ENCODE assay signal across 17 cellular contexts in the genomic region with DNA sequence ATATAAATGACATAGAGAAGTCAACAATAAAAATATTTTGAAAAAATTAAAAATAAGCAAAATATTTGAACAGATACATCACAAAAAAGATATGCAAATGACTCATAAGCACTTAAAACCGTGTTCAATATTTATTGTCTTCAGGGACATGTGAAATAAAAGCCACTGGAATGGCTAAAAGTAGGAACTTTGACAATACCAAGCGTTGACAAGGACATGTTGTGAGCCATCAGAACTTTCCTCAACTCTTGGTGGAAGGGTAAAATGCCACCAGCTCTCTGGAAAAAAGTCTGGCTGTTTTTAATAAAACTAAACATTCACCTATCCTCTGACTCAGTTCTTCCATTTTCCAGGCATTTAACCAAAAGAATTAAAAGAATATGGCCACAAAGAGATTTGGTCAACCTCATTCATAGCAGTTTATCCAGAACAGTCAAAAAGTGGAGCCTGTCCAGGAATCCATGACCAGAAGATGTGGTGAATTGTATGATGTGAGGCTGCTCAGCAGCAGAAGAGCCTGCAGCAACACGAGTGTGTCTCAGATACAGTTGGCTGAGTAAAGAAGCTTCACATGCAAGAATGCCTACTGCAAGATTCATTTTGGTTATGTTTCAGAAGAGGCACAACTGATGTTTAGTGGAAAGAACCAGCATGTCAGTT. TPM values are rescaled to one million over a fixed set of nuclear protein-coding genes. Genes with fewer than 3 reads are reported as not detected.
A peak's percentile ranks its signal among the peaks of the same experiment; 100 is the strongest.
DNase-seq lines count a peak whose midpoint lies in the region; ATAC-seq, FAIRE-seq and TF ChIP-seq lines count a peak whose summit lies in the region.
"Had no signal": no experiment of that assay in that cellular context is flagged by ENCODE, and none has a peak within 500 bp of the region (broad histone marks: within the 10 kb centered on the region; RNA-seq: fewer than 3 reads in every experiment).

No MANE protein-coding gene starts in this region.

- H3K9me3 Mint-ChIP-seq in HFFc6 (peaks cover 18% of the 10 kb centered on the region), naive B cell (peaks cover 0 to 9% (median 6%) of the 10 kb centered on the region in 7 donors)

- peaks cover 1% of the 10 kb centered on the region; the same call in 1 of the 3 replicates for H3K9me3 ChIP-seq in GM12878 (replicated peaks; ENCODE audit: control insufficient read depth, insufficient read depth, low read length)

- H3K4me1 Mint-ChIP-seq in HFFc6 (ENCODE audit: low read depth) (peaks cover 20% of the 10 kb centered on the region), naive B cell (peaks cover 14 to 16% (median 15%) of the 10 kb centered on the region in 3 donors)

- intact Hi-C loops in GM12878 (cut with micrococcal nuclease; ENCODE audit: unreplicated experiment), result no loop called here

- peak; percentile 53 for ATAC-seq in GM12878
- peak; percentile 67 to 68 for ATAC-seq in naive B cell (ENCODE audit: low read depth in 2 of 2)
- ATAC-seq: left lung had no signal

- CTCF ChIA-PET in GM12878 (lab: Yijun Ruan, JAX), result no interaction called here

- no peak overlapping the region for H3K4me2 ChIP-seq in GM12878 (ENCODE audit: control insufficient read depth, insufficient read depth)

- H3K79me2 ChIP-seq in GM12878 (ENCODE audit: control insufficient read depth, insufficient read depth, low read length), result no peaks in the 10 kb centered on the region

- no peak overlapping the region for H3K27ac ChIP-seq in GM12878 (ENCODE audit: control insufficient read depth, insufficient read depth)
- H3K27ac ChIP-seq: left lung, tibial nerve, VCaP had no signal

- no peaks in the 10 kb centered on the region for H3K36me3 ChIP-seq in GM12878 (ENCODE audit: control insufficient read depth in 2 of 2, insufficient read depth in 2 of 2, low read length in 1 of 2)
- H3K36me3 ChIP-seq: left lung, tibial nerve had no signal

- no peak for TF ChIP-seq EP300 in GM12878 (IDR thresholded peaks at IDR 0.05; ENCODE audit: borderline replicate concordance in 1 of 2, control insufficient read depth in 1 of 2, low read depth in 2 of 2, low read length in 2 of 2)

- in situ Hi-C loops in GM12878 (cut with MboI), result no loop called here

- BruUV-seq in GM12878 (replicated peaks; lab: Mats Ljungman, UMichigan), result no TSS peak

- peaks cover 4% of the 10 kb centered on the region; the same call in 1 of the 2 replicates for H3K4me1 ChIP-seq in GM12878 (ENCODE audit: control insufficient read depth, insufficient read depth, low read length)
- H3K4me1 ChIP-seq: left lung, tibial nerve had no signal

- SMC1A ChIA-PET in GM12878 (lab: Charles Lee; ENCODE audit: uncharacterized antibody, unreplicated experiment), result interaction anchor here (1.9 kb wide), 1 partner anchor 43 kb away, joined by 5 read pairs; no protein-coding TSS in a partner anchor

- H3K36me3 Mint-ChIP-seq in HFFc6 (ENCODE audit: low read depth) (no peaks in the 10 kb centered on the region), naive B cell (peaks cover 0 to 11% of the 10 kb centered on the region in 2 donors)

- no peak for TF ChIP-seq POLR2A in GM12878 (IDR thresholded peaks at IDR 0.05; ENCODE audit: low read depth, low read length)

- H4K20me1 ChIP-seq in GM12878 (ENCODE audit: control insufficient read depth, insufficient read depth), result no peaks in the 10 kb centered on the region

- POLR2A ChIA-PET in GM12878 (lab: Charles Lee), result no interaction called here

- H3K4me3 Mint-ChIP-seq in HFFc6 (no peak overlapping the region), naive B cell (peak overlapping the region in 1 of 8 donors; percentile 7)
- H3K4me3 Mint-ChIP-seq: activated naive CD4-positive, alpha-beta T cell treated with anti-CD3 and anti-CD28 coated beads, Interleukin-2, amount 10 ng/mL, durations not matched to agents 7 days and 5 days had no signal

- WGBS in GM12878 (ENCODE audit: insufficient coverage, insufficient replicate concordance, low lambda C conversion rate, missing lambda C conversion rate), result 14% methylated on average over 3 of the region's 3 CpGs

- H3K9ac ChIP-seq in GM12878 (ENCODE audit: control insufficient read depth, insufficient read depth, low read length), result no peak overlapping the region

- H3K27ac Mint-ChIP-seq in HFFc6, result peak overlapping the region; percentile 42
- peak overlapping the region in 1 of 6 donors; percentile 25 for H3K27ac Mint-ChIP-seq in naive B cell
- H3K27ac Mint-ChIP-seq: activated naive CD4-positive, alpha-beta T cell treated with anti-CD3 and anti-CD28 coated beads, Interleukin-2, amount 10 ng/mL, durations not matched to agents 7 days and 5 days had no signal

- H2AFZ ChIP-seq in GM12878 (ENCODE audit: control insufficient read depth, low read depth, low read length), result no peak overlapping the region

- no peaks in the 10 kb centered on the region for H3K27me3 ChIP-seq in GM12878 (replicated peaks in 1 of 2; ENCODE audit: control insufficient read depth in 2 of 2, insufficient read depth in 2 of 2, low read length in 1 of 2)
- H3K27me3 ChIP-seq: left lung, tibial nerve had no signal

- H3K27me3 Mint-ChIP-seq in HFFc6 (ENCODE audit: insufficient read depth) (peaks cover 2% of the 10 kb centered on the region), naive B cell (no peaks in the 10 kb centered on the region)

- TF ChIP-seq RAD21 in GM12878 (IDR thresholded peaks at IDR 0.05; ENCODE audit: insufficient read depth, low read depth, low read length), result no peak

- FAIRE-seq in GM12878 (lab: Jason Lieb, UNC), result no peak

- RAD21 ChIA-PET in GM12878 (lab: Charles Lee; ENCODE audit: unreplicated experiment), result no interaction called here

- H3K4me3 ChIP-seq in GM12878, result no peak overlapping the region
- H3K4me3 ChIP-seq: left lung, tibial nerve had no signal

- TF ChIP-seq CTCF in HFFc6 (IDR thresholded peaks at IDR 0.05) (no peak), GM12878 (IDR thresholded peaks at IDR 0.05 in 2 of 3, conservative IDR thresholded peaks at IDR 0.05 in 1 of 3; ENCODE audit: control insufficient read depth in 2 of 3, extremely low read depth in 1 of 3, insufficient read depth in 1 of 3, low read depth in 3 of 3, low read length in 3 of 3) (no peak)

- DNase-seq in EH (ENCODE audit: low read depth) (peak; percentile 90), HFFc6 (no peak), GM12878 (ENCODE audit: low read depth, low spot score) (no peak), naive B cell (no peak), NCI-H774 (lab: John Stamatoyannopoulos, UW) (no peak), HPDE6-E6E7 (ENCODE audit: extremely low spot score) (no peak), islet precursor cell (no peak)
- DNase-seq: activated naive CD4-positive, alpha-beta T cell treated with anti-CD3 and anti-CD28 coated beads, Interleukin-2, amount 10 ng/mL, durations not matched to agents 7 days and 5 days; DMS53; Karpas-422; left lung; NCI-H1417; NCI-H2171 treated with DMSO at 0.1 percent for 48 hours; RPMI8226; stimulated activated CD4-positive, alpha-beta T cell treated with anti-CD3 and anti-CD28 coated beads, Interleukin-4, amount 100 ng/mL, for 1 hour had no signal

TF ChIP-seq in GM12878, 131 proteins besides CTCF, POLR2A, EP300 and RAD21 (continues in another document):
- TF ChIP-seq CHD2 (IDR thresholded peaks at IDR 0.05; ENCODE audit: borderline replicate concordance, low read depth, low read length) (no peak), GABPA (IDR thresholded peaks at IDR 0.05; ENCODE audit: low read depth) (no peak), HDAC6 (IDR thresholded peaks at IDR 0.05; ENCODE audit: unreplicated experiment) (no peak), CHD4 (IDR thresholded peaks at IDR 0.05) (no peak), ZNF24 (IDR thresholded peaks at IDR 0.05) (no peak), ZNF384 (IDR thresholded peaks at IDR 0.05; ENCODE audit: borderline replicate concordance, low read depth, low read length) (no peak), SIN3A (IDR thresholded peaks at IDR 0.05; ENCODE audit: low read depth, low read length) (no peak), SREBF2 (IDR thresholded peaks at IDR 0.05; ENCODE audit: low read length) (no peak), ATF7 (IDR thresholded peaks at IDR 0.05; ENCODE audit: low read depth) (no peak), ZSCAN29 (IDR thresholded peaks at IDR 0.05) (no peak), MTA2 (IDR thresholded peaks at IDR 0.05; ENCODE audit: low read depth) (no peak)
- TF ChIP-seq, protein P1, sequence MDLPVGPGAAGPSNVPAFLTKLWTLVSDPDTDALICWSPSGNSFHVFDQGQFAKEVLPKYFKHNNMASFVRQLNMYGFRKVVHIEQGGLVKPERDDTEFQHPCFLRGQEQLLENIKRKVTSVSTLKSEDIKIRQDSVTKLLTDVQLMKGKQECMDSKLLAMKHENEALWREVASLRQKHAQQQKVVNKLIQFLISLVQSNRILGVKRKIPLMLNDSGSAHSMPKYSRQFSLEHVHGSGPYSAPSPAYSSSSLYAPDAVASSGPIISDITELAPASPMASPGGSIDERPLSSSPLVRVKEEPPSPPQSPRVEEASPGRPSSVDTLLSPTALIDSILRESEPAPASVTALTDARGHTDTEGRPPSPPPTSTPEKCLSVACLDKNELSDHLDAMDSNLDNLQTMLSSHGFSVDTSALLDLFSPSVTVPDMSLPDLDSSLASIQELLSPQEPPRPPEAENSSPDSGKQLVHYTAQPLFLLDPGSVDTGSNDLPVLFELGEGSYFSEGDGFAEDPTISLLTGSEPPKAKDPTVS (IDR thresholded peaks at IDR 0.05; ENCODE audit: low read depth, low read length), result no peak

RNA-seq across cellular contexts. Expression of gene KLF6, which starts 7.1 kb away (rescaled TPM):
- 100 to 1,000 TPM; 114 to 154 (median 142) TPM for total RNA-seq in HFFc6 (2021; fragmentation: NEBNext Ultra II Directional; extraction: Animal tissue kit (Norgen Biotek cat#: 25700))
- 102 and 109 TPM in 2 replicates for total RNA-seq in GM12878 (2013; cell fraction: nucleolus; rRNA removed)
- total RNA-seq in GM12878 (2014; rRNA removed) (17.6 and 19.9 TPM in 2 replicates), GM12878 (2014; rRNA removed; fragmentation: Illumina TruSeq; extraction: Trizol) (16.1 and 16.2 TPM in 2 replicates), GM12878 (2021) (42.1 and 47.3 TPM in 2 replicates)
- polyA plus RNA-seq in GM12878 (2011; ENCODE audit: low read depth), result 25.2 TPM
- polyA plus RNA-seq in GM12878 (2011; rRNA removed) (31.5 and 32.0 TPM in 2 replicates), GM12878 (2014; fragmentation: Illumina TruSeq; extraction: Trizol) (21.6 and 26.4 TPM in 2 replicates), GM12878 (2014; fragmentation: Nextera tagmentation; extraction: Ambion mirVana) (10 to 100 TPM in 1 of 2 experiments, 1 to 10 TPM in 1; 7.4 to 15.4 TPM), GM12878 (2014; rRNA removed) (20.2 and 25.4 TPM in 2 replicates), GM12878 (2016; fragmentation: Nextera tagmentation; extraction: Ambion mirVana) (10 to 100 TPM; 48.6 to 54.1 TPM), naive B cell (ENCODE audit: low read depth in 6 of 6) (1,000 to 10,000 TPM in 1 of 6 donors, 100 to 1,000 TPM in 5; 316 to 1,111 (median 647) TPM)
- polyA plus RNA-seq in GM12878 (2011; cell fraction: cytosol; rRNA removed), result 29.9 and 31.3 TPM in 2 replicates
- polyA plus RNA-seq in GM12878 (2011; cell fraction: nucleus; rRNA removed), result 60.5 and 74.6 TPM in 2 replicates
- 49.8 and 49.9 TPM in 2 replicates for polyA plus RNA-seq in GM12878 (2012)
- polyA minus RNA-seq in GM12878 (2011; rRNA and poly(A)+ RNA removed), result 78.3 and 96.8 TPM in 2 replicates
- polyA minus RNA-seq in GM12878 (2011; cell fraction: cytosol; rRNA and poly(A)+ RNA removed), result 15.2 and 23.9 TPM in 2 replicates
- 201 and 273 TPM in 2 replicates for polyA minus RNA-seq in GM12878 (2011; cell fraction: nucleus; rRNA and poly(A)+ RNA removed)
